ENCODE assay signal across 8 cellular contexts in the genomic region with DNA sequence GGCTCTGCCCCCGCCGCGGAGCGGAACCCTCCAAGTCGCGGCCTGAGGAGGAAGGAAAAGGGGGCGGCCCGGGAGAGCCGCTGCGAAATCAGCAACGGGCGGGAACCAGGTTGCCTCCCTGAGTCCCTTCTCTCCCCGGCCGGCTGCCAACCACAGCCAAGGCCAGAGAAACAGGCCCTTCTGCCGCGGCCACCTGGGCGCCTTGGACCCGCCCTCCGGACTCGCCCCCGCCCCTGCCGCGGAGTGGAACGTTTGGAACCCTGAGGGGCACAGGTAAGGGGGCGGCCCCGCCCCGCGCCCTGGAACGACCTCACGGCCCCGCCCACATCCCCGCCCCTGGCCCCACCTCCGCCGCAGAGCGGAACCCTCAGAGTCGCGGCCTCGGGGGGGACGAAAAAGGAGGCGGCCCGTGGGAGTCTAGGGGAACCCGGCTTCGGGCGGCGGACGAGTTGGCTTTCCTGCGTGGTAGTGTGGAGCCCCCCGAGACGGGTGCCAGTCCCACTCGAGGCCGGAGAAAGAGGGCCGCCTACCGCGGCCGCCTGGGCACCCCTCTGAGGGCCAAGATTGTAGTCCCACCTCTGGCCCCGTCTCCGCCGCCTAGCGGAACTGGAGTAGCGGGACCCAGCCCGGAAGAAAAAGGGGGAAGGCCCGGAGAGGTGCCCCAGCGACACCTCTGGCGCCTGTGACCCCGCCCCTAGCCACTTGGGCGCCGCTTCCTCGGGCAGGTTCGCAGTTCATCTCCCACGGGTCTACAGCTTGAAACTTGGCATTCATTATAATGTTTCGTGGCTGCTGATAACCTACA. TPM values are rescaled to one million over a fixed set of nuclear protein-coding genes. Genes with fewer than 3 reads are reported as not detected.
DNase-seq lines count a peak whose midpoint lies in the region; ATAC-seq lines count a peak whose summit lies in the region.

No MANE protein-coding gene starts in this region.

- H3K4me3 Mint-ChIP-seq in effector memory CD8-positive, alpha-beta T cell: peak overlapping the region; percentile 77 to 83

- H3K27me3 Mint-ChIP-seq in effector memory CD8-positive, alpha-beta T cell: no peaks in the 10 kb centered on the region

- H3K4me1 Mint-ChIP-seq in effector memory CD8-positive, alpha-beta T cell (ENCODE audit: low read depth in 2 of 2): peaks cover 0 to 6% of the 10 kb centered on the region in 2 donors

- peaks cover 9% of the 10 kb centered on the region for H3K36me3 Mint-ChIP-seq in effector memory CD8-positive, alpha-beta T cell (ENCODE audit: insufficient read depth)

- ATAC-seq in GM21367 (IDR thresholded peaks at IDR 0.05; ENCODE audit: unreplicated experiment): peak; percentile 78
- ATAC-seq in effector memory CD8-positive, alpha-beta T cell (replicated peaks): peak; percentile 86

- H3K27ac Mint-ChIP-seq in effector memory CD8-positive, alpha-beta T cell: peak overlapping the region; percentile 92 to 95

- DNase-seq in Caki2 (ENCODE audit: low read depth): peak; percentile 86
- peak; percentile 69 for DNase-seq in HT1080 (ENCODE audit: low read depth)
- peak; percentile 69 for DNase-seq in NK-92 treated with Interleukin-12 subunit alpha and Interleukin-12 subunit beta, amount 100 ng/mL, for 24 hours (lab: John Stamatoyannopoulos, UW)
- peak; percentile 53 to 63 (median 60) for DNase-seq in activated CD8-positive, alpha-beta memory T cell treated with anti-CD3 and anti-CD28 coated beads for 48 hours (ENCODE audit: low read depth in 2 of 3, low spot score in 2 of 3)
- DNase-seq in effector memory CD8-positive, alpha-beta T cell: peak; percentile 75 to 82 (median 77)
- DNase-seq in mesenteric fat pad (ENCODE audit: low spot score): peak; percentile 94
- peak; percentile 64 to 74 for DNase-seq in stimulated activated CD8-positive, alpha-beta memory T cell treated with anti-CD3 and anti-CD28 coated beads, Interleukin-15, amount 100 ng/mL, for 4 hours (ENCODE audit: low read depth in 2 of 2)

- no peaks in the 10 kb centered on the region for H3K9me3 Mint-ChIP-seq in effector memory CD8-positive, alpha-beta T cell

- in situ Hi-C loops in Caki2 (cut with HindIII; ENCODE audit: low pct_unique_long_range_greater_than_20kb, low sequenced_read_pairs): no loop called here

RNA-seq across cellular contexts. Expression of gene PHKA2, which starts 0.7 kb away (rescaled TPM):
- total RNA-seq in Caki2 (2014; rRNA removed; shearing (Covaris generic); ENCODE audit: low replicate concordance): 8.0 and 16.9 TPM in 2 replicates
- total RNA-seq in HT1080 (2014; rRNA removed; shearing (Covaris generic)): 7.2 and 9.5 TPM in 2 replicates
- polyA plus RNA-seq in HT1080 (2015; cell fraction: cytosol; rRNA removed): 5.8 and 8.3 TPM in 2 replicates
- 55.3 and 58.0 TPM in 2 replicates for polyA plus RNA-seq in HT1080 (2015; cell fraction: nucleus; rRNA removed)
- 22.4 TPM for total RNA-seq in mesenteric fat pad

Comparison
In these comparisons a context has a peak if more than half of its experiments do, and no peak if none do; other contexts are left out.
1. Peak in every context shown above with its lines: DNase-seq and ATAC-seq.